ENCODE assay signal across 8 cellular contexts in genomic region chr18:63320041-63320689, GRCh38. TPM values are rescaled to one million over a fixed set of nuclear protein-coding genes. Genes with fewer than 3 reads are reported as not detected.
DNase-seq lines count a peak whose midpoint lies in the region; ATAC-seq lines count a peak whose summit lies in the region.

No MANE protein-coding gene starts in this region.

- H3K36me3 Mint-ChIP-seq in activated CD4-positive, alpha-beta T cell treated with anti-CD3 and anti-CD28 coated beads for 36 hours (ENCODE audit: low read depth): peaks cover 35% of the 10 kb centered on the region

- intact Hi-C loops in activated CD4-positive, alpha-beta T cell treated with anti-CD3 and anti-CD28 coated beads for 36 hours (cut with DNase I, micrococcal nuclease): loop anchor here (1.0 to 10.0 kb wide), 6 partner anchors 47 to 605 kb away; partner anchors contain the start of genes KDSR (in 1 of the 2), PHLPP1 (in 1 of the 2) and VPS4B (in 1 of the 2)

- peak overlapping the region; percentile 98 for H3K4me3 Mint-ChIP-seq in activated CD4-positive, alpha-beta T cell treated with anti-CD3 and anti-CD28 coated beads for 36 hours

- H3K9me3 Mint-ChIP-seq in activated CD4-positive, alpha-beta T cell treated with anti-CD3 and anti-CD28 coated beads for 36 hours (ENCODE audit: low read depth): no peaks in the 10 kb centered on the region

- H3K27me3 Mint-ChIP-seq in activated CD4-positive, alpha-beta T cell treated with anti-CD3 and anti-CD28 coated beads for 36 hours: no peaks in the 10 kb centered on the region

- DNase-seq in AG08396 (ENCODE audit: low spot score) (peak; percentile 84), NCI-H345 treated with DMSO at 0.1 percent for 48 hours (lab: John Stamatoyannopoulos, UW; ENCODE audit: unreplicated experiment) (peak; percentile 61), left kidney (ENCODE audit: low read depth, low spot score) (peak; percentile 95)
- peak; percentile 90 for DNase-seq in activated CD4-positive, alpha-beta T cell treated with anti-CD3 and anti-CD28 coated beads for 36 hours
- peak; percentile 85 for DNase-seq in stimulated activated CD4-positive, alpha-beta T cell treated with anti-CD3 and anti-CD28 coated beads, Interleukin-2, amount 100 ng/mL, for 4 hours (ENCODE audit: low read depth)

- peak overlapping the region; percentile 77 for H3K27ac ChIP-seq in cingulate gyrus (ENCODE audit: low read depth, low read length)

- ATAC-seq in GM18907 (IDR thresholded peaks at IDR 0.05; ENCODE audit: unreplicated experiment): peak; percentile 56
- peak; percentile 50 for ATAC-seq in HG03139 (IDR thresholded peaks at IDR 0.05; ENCODE audit: unreplicated experiment)
- peak; percentile 70 for ATAC-seq in activated CD4-positive, alpha-beta T cell treated with anti-CD3 and anti-CD28 coated beads for 36 hours

- peaks cover 23% of the 10 kb centered on the region for H3K4me1 Mint-ChIP-seq in activated CD4-positive, alpha-beta T cell treated with anti-CD3 and anti-CD28 coated beads for 36 hours

- peak overlapping the region; percentile 95 for H3K27ac Mint-ChIP-seq in activated CD4-positive, alpha-beta T cell treated with anti-CD3 and anti-CD28 coated beads for 36 hours

- POLR2A ChIA-PET in activated CD4-positive, alpha-beta T cell treated with anti-CD3 and anti-CD28 coated beads for 36 hours (lab: Charles Lee): no interaction called here

- CTCF ChIA-PET in activated CD4-positive, alpha-beta T cell treated with anti-CD3 and anti-CD28 coated beads for 36 hours (lab: Charles Lee): interaction anchor here (0.7 to 6.3 kb wide), 11 partner anchors 9 to 304 kb away, joined by 3 to 60 read pairs (median 18); no protein-coding TSS in a partner anchor

RNA-seq across cellular contexts. Expression of gene BCL2, which starts 0.6 kb away (rescaled TPM):
- total RNA-seq in activated CD4-positive, alpha-beta T cell treated with anti-CD3 and anti-CD28 coated beads for 36 hours: 10 to 100 TPM; 66.0 to 88.9 TPM

RNA-seq across cellular contexts. Expression of gene KDSR, which starts 46.8 kb away (rescaled TPM):
- total RNA-seq in activated CD4-positive, alpha-beta T cell treated with anti-CD3 and anti-CD28 coated beads for 36 hours: 10 to 100 TPM; 72.6 to 78.6 TPM

Comparison
In these comparisons a context has a peak if more than half of its experiments do, and no peak if none do; other contexts are left out.
1. Peak in every context shown above with its lines: DNase-seq, ATAC-seq and H3K27ac ChIP-seq.